In the genomic region with DNA sequence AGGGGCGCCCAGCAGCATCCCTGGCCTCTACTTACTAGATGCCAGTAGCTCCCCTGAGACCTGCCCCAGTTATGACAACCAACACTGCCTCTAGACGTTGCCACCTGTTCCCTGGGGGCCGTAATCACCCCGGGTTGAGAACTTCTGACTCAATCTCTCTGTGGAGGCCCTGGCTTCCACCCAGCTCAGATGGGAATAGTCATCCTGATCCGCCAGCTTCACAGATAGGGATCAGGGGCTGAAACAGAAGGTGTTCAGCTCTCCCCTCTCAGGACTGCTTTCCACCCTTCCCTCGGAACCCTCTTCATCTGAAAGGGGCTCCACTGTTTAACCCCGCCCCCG, we compare ENCODE assay signal across 15 cellular contexts. TPM values are rescaled to one million over a fixed set of nuclear protein-coding genes. Genes with fewer than 3 reads are reported as not detected.
DNase-seq lines count a peak whose midpoint lies in the region; FAIRE-seq and TF ChIP-seq lines count a peak whose summit lies in the region.
"Had no signal": no experiment of that assay in that cellular context is flagged by ENCODE, and none has a peak within 500 bp of the region (broad histone marks: within the 10 kb centered on the region; RNA-seq: fewer than 3 reads in every experiment).

No MANE protein-coding gene starts in this region.

- FAIRE-seq in small intestine (lab: Jason Lieb, UNC), result no peak
- FAIRE-seq: colon, GM12891 had no signal

- H3K9me2 ChIP-seq in GM23248 (ENCODE audit: insufficient read depth), result no peaks in the 10 kb centered on the region

- no peak overlapping the region for H2AFZ ChIP-seq in GM23248

- TF ChIP-seq POLR2A in transverse colon (IDR thresholded peaks at IDR 0.05), result no peak

- H3K27me3 ChIP-seq in GM23248 (replicated peaks; ENCODE audit: insufficient read depth), result peaks cover 13% of the 10 kb centered on the region
- no peaks in the 10 kb centered on the region for H3K27me3 ChIP-seq in SJCRH30
- H3K27me3 ChIP-seq in small intestine (ENCODE audit: control insufficient read depth in 2 of 2, insufficient read depth in 2 of 2, low read length in 2 of 2), result peaks cover 0 to 3% of the 10 kb centered on the region in 2 donors
- no peaks in the 10 kb centered on the region for H3K27me3 ChIP-seq in transverse colon

- intact Hi-C loops in transverse colon (cut with DNase I; ENCODE audit: low total_unique reads), result no loop called here

- no peak overlapping the region for H3K4me2 ChIP-seq in GM23248 (ENCODE audit: unreplicated experiment)

- no peaks in the 10 kb centered on the region for H4K20me1 ChIP-seq in GM23248 (ENCODE audit: insufficient read depth)

- H3K9ac ChIP-seq in GM23248, result no peak overlapping the region

- in situ Hi-C loops in GM23248 (cut with MboI) (no loop called here), transverse colon (cut with MboI; ENCODE audit: low pct_ligation_motif_present in 1 of 4, low pct_unique_long_range_greater_than_20kb in 1 of 4, low sequenced_read_pairs in 3 of 4) (loop anchor here in 2 of 4 donors (10.0 to 25.0 kb wide), 2 partner anchors 73 to 175 kb away; partner anchors contain the start of gene SPATS1 (in 2 of the 2))

- TF ChIP-seq EP300 in transverse colon (IDR thresholded peaks at IDR 0.05; ENCODE audit: low read depth), result no peak

- H3K4me3 ChIP-seq in GM23248 (no peak overlapping the region), SJCRH30 (no peak overlapping the region), small intestine (ENCODE audit: low read depth in 1 of 2, low read length in 2 of 2) (no peak overlapping the region), transverse colon (no peak overlapping the region)

- no peak for TF ChIP-seq CTCF in transverse colon (IDR thresholded peaks at IDR 0.05)

- WGBS in GM23248 (ENCODE audit: low coverage in 1 of 2, low lambda C conversion rate in 2 of 2, missing lambda C conversion rate in 2 of 2), 2 experiments, result 41 to 42% methylated on average over 8 of the region's 8 CpGs
- WGBS in small intestine, 3 donors, result 53 to 69% (median 68%) methylated on average over 7 to 8 of the region's 8 CpGs
- WGBS in transverse colon (ENCODE audit: low coverage in 1 of 2), 2 donors, result 71% methylated on average over 8 of the region's 8 CpGs; no CpG with 5 or more reads in 1 of the 2 donors

- H3F3A ChIP-seq in GM23248 (ENCODE audit: insufficient read depth), result peaks cover 12% of the 10 kb centered on the region

- 0 out of 2 replicates have a peak, but pooled peaks cover 9% of the 10 kb centered on the region for H3K4me1 ChIP-seq in GM23248 (ENCODE audit: insufficient read depth)
- peaks cover 10% of the 10 kb centered on the region for H3K4me1 ChIP-seq in SJCRH30
- H3K4me1 ChIP-seq in small intestine (ENCODE audit: control insufficient read depth in 2 of 2, insufficient read depth in 1 of 2, low read depth in 1 of 2, low read length in 1 of 2), result no peaks in the 10 kb centered on the region
- peaks cover 0 to 1% (median 0%) of the 10 kb centered on the region in 4 donors for H3K4me1 ChIP-seq in transverse colon

- no peaks in the 10 kb centered on the region for H3K79me2 ChIP-seq in GM23248 (ENCODE audit: insufficient read depth)

- H3K27ac ChIP-seq in GM23248 (no peak overlapping the region), SJCRH30 (no peak overlapping the region), small intestine (ENCODE audit: low read depth in 1 of 2, low read length in 1 of 2) (no peak overlapping the region), transverse colon (no peak overlapping the region)

- H3K9me3 ChIP-seq in GM23248 (ENCODE audit: low read depth) (no peaks in the 10 kb centered on the region), SJCRH30 (replicated peaks) (no peaks in the 10 kb centered on the region), small intestine (ENCODE audit: control insufficient read depth, low read depth) (no peaks in the 10 kb centered on the region), transverse colon (no peaks in the 10 kb centered on the region)

- H3K36me3 ChIP-seq in GM23248 (ENCODE audit: low read depth) (no peaks in the 10 kb centered on the region), SJCRH30 (no peaks in the 10 kb centered on the region), small intestine (ENCODE audit: control insufficient read depth in 2 of 2, insufficient read depth in 2 of 2, low read length in 2 of 2) (no peaks in the 10 kb centered on the region), transverse colon (no peaks in the 10 kb centered on the region)

- DNase-seq in AG08396 (ENCODE audit: low spot score) (peak; percentile 52), GM23248 (peak; percentile 91), SJCRH30 (peak; percentile 62 to 65), fibroblast of gingiva (ENCODE audit: low read depth) (peak; percentile 24), mesenteric fat pad (ENCODE audit: low spot score) (no peak), cortex of kidney (lab: John Stamatoyannopoulos, UW) (no peak), small intestine (no peak), transverse colon (no peak)
- DNase-seq: activated gamma-delta T cell, glutamatergic neuron, NCI-H446, nucleus accumbens had no signal

RNA-seq across cellular contexts. Expression of gene CAPN11, which starts 3.3 kb away (rescaled TPM):
- total RNA-seq in GM23248 (2014; rRNA removed; shearing (Covaris generic)), result under 0.01 TPM in 1 of 2 replicates, not detected in the other
- polyA plus RNA-seq in GM23248 (2016; fragmentation: Nextera tagmentation; extraction: Ambion mirVana), result not detected in 2 replicates
- 0.20 and 0.97 TPM in 2 replicates for total RNA-seq in SJCRH30 (2014; rRNA removed; shearing (Covaris generic))
- total RNA-seq in mesenteric fat pad, result 2.4 TPM
- polyA plus RNA-seq in small intestine, result under 1 TPM in 1 of 3 donors, not detected in 2; 0.18 TPM
- total RNA-seq in transverse colon, result 10 to 100 TPM in 1 of 4 donors, 1 to 10 TPM in 2, not detected in 1; 1.6 to 19.8 (median 4.9) TPM

RNA-seq across cellular contexts. Expression of gene TMEM63B, which starts 34.6 kb away (rescaled TPM):
- total RNA-seq in GM23248 (2014; rRNA removed; shearing (Covaris generic)), result 29.0 and 43.2 TPM in 2 replicates
- polyA plus RNA-seq in GM23248 (2016; fragmentation: Nextera tagmentation; extraction: Ambion mirVana), result 14.1 and 14.3 TPM in 2 replicates
- 11.5 TPM in 2 replicates for total RNA-seq in SJCRH30 (2014; rRNA removed; shearing (Covaris generic))
- 24.3 TPM for total RNA-seq in mesenteric fat pad
- polyA plus RNA-seq in small intestine, result 10 to 100 TPM; 13.2 to 31.8 (median 19.5) TPM
- 100 to 1,000 TPM in 2 of 4 donors, 10 to 100 TPM in 2; 35.0 to 258 (median 89.4) TPM for total RNA-seq in transverse colon

RNA-seq across cellular contexts. Expression of gene MRPL14, which starts 34.7 kb away (rescaled TPM):
- 47.6 and 64.7 TPM in 2 replicates for total RNA-seq in GM23248 (2014; rRNA removed; shearing (Covaris generic))
- polyA plus RNA-seq in GM23248 (2016; fragmentation: Nextera tagmentation; extraction: Ambion mirVana) (91.2 and 98.0 TPM in 2 replicates), small intestine (100 to 1,000 TPM in 2 of 3 donors, 10 to 100 TPM in 1; 87.1 to 116 (median 105) TPM)
- total RNA-seq in SJCRH30 (2014; rRNA removed; shearing (Covaris generic)), result 58.8 and 73.0 TPM in 2 replicates
- total RNA-seq in mesenteric fat pad (36.7 TPM), transverse colon (10 to 100 TPM; 15.5 to 54.6 (median 45.9) TPM)

RNA-seq across cellular contexts. Expression of gene MYMX, which starts 54.8 kb away (rescaled TPM):
- total RNA-seq in GM23248 (2014; rRNA removed; shearing (Covaris generic)), result not detected in 2 replicates
- polyA plus RNA-seq in GM23248 (2016; fragmentation: Nextera tagmentation; extraction: Ambion mirVana), result not detected in 2 replicates
- 106 and 116 TPM in 2 replicates for total RNA-seq in SJCRH30 (2014; rRNA removed; shearing (Covaris generic))
- total RNA-seq in mesenteric fat pad, result 11.6 TPM
- polyA plus RNA-seq in small intestine, result under 1 TPM in 1 of 3 donors, not detected in 2; 0.98 TPM
- total RNA-seq in transverse colon, result under 1 TPM in 1 of 4 donors, not detected in 3; 0.95 TPM
- total RNA-seq: liver had no signal

Comparison
In these comparisons a context has a peak if more than half of its experiments do, and no peak if none do; other contexts are left out.
1. DNase-seq: peak in AG08396 (single experiment), GM23248 (single experiment), SJCRH30 (2 of 2) and fibroblast of gingiva (single experiment); none in mesenteric fat pad (single experiment), cortex of kidney (single experiment), small intestine (single experiment) and transverse colon (single experiment).